ENCODE assay signal across 10 cellular contexts in genomic region chr7:117827861-117828260, GRCh38.
DNase-seq lines count a peak whose midpoint lies in the region; ATAC-seq and TF ChIP-seq lines count a peak whose summit lies in the region.
"Had no signal": no experiment of that assay in that cellular context is flagged by ENCODE, and none has a peak within 500 bp of the region (broad histone marks: within the 10 kb centered on the region; RNA-seq: fewer than 3 reads in every experiment).

No MANE protein-coding gene starts in this region.

- intact Hi-C loops in head of caudate nucleus (cut with DNase I) = no loop called here

- H3K4me3 ChIP-seq in retinal pigment epithelial cell (ENCODE audit: low read length) = no peak overlapping the region
- H3K4me3 ChIP-seq: adrenal gland had no signal

- no peak for TF ChIP-seq CTCF in retinal pigment epithelial cell (conservative IDR thresholded peaks at IDR 0.05; ENCODE audit: low read depth, low read length)

- ATAC-seq in GM19467 (IDR thresholded peaks at IDR 0.05; ENCODE audit: unreplicated experiment) (no peak), GM19351 (IDR thresholded peaks at IDR 0.05; ENCODE audit: unreplicated experiment) (no peak)
- ATAC-seq: activated CD4-positive, CD25-positive, alpha-beta regulatory T cell treated with anti-CD3 and anti-CD28 coated beads, Interleukin-2, amount 50 U/mL, for 24 hours had no signal

- no peak overlapping the region for H3K27ac ChIP-seq in epithelial cell of prostate
- H3K27ac ChIP-seq: adrenal gland had no signal

- peak; percentile 71 for DNase-seq in ELR (ENCODE audit: low read depth)
- peak; percentile 11 for DNase-seq in OCI-M1 (lab: John Stamatoyannopoulos, UW)
- DNase-seq in epithelial cell of prostate (ENCODE audit: low read depth, low spot score) = peak; percentile 22
- DNase-seq in retinal pigment epithelial cell (ENCODE audit: low read depth) = peak; percentile 73
- no peak for DNase-seq in head of caudate nucleus
- DNase-seq in D341Med (ENCODE audit: low spot score) = no peak
- DNase-seq: adrenal gland had no signal

Comparison
In these comparisons a context has a peak if more than half of its experiments do, and no peak if none do; other contexts are left out.
1. DNase-seq: peak in ELR (single experiment), OCI-M1 (single experiment), epithelial cell of prostate (single experiment) and retinal pigment epithelial cell (single experiment); none in head of caudate nucleus (0 of 42) and D341Med (single experiment).